In genomic region chr4:140609548-140610425, GRCh38 we compare ENCODE assay signal across 9 cellular contexts. TPM values are rescaled to one million over a fixed set of nuclear protein-coding genes. Genes with fewer than 3 reads are reported as not detected.
DNase-seq lines count a peak whose midpoint lies in the region; ATAC-seq and TF ChIP-seq lines count a peak whose summit lies in the region.
"Had no signal": no experiment of that assay in that cellular context is flagged by ENCODE, and none has a peak within 500 bp of the region (broad histone marks: within the 10 kb centered on the region; RNA-seq: fewer than 3 reads in every experiment).

No MANE protein-coding gene starts in this region.

- no peak overlapping the region for H2AFZ ChIP-seq in MM.1S (ENCODE audit: low read length)
- H2AFZ ChIP-seq in neuronal stem cell (ENCODE audit: low read length), result peak overlapping the region; percentile 77

- no CpG with 5 or more reads among the region's 6 CpGs for WGBS in neuronal stem cell (ENCODE audit: extremely low coverage in 2 of 2, insufficient read length in 2 of 2, insufficient replicate concordance in 1 of 2), 2 donors

- no peak overlapping the region for H3K4me2 ChIP-seq in MM.1S (ENCODE audit: low read depth, low read length)
- H3K4me2 ChIP-seq in neuronal stem cell (ENCODE audit: insufficient read depth, low read length, poor library complexity, severe bottlenecking), result no peak overlapping the region
- H3K4me2 ChIP-seq: BLaER1 had no signal

- H4K91ac ChIP-seq in neuronal stem cell (ENCODE audit: low read depth, low read length, poor library complexity), result no peak overlapping the region

- no peak overlapping the region for H2AK5ac ChIP-seq in neuronal stem cell (ENCODE audit: low read depth, low read length)

- H3K4me3 ChIP-seq in HFF-Myc (replicated peaks; ENCODE audit: low read depth, low read length) (no peak overlapping the region), MM.1S (ENCODE audit: low read length) (no peak overlapping the region), RWPE2 (ENCODE audit: severe bottlenecking) (no peak overlapping the region), neuronal stem cell (ENCODE audit: low read length in 2 of 2) (peak overlapping the region in 1 of 2 donors; percentile 52)
- H3K4me3 ChIP-seq: BLaER1 had no signal

- H2BK15ac ChIP-seq in neuronal stem cell (ENCODE audit: low read length), result no peak overlapping the region

- no peaks in the 10 kb centered on the region for H3K79me2 ChIP-seq in MM.1S (ENCODE audit: low read length)

- H3K9me2 ChIP-seq in MM.1S (replicated peaks; ENCODE audit: insufficient read depth, low read length), result no peaks in the 10 kb centered on the region

- H3K36me3 ChIP-seq in MM.1S (replicated peaks; ENCODE audit: insufficient read depth, low read length) (no peaks in the 10 kb centered on the region), RWPE2 (ENCODE audit: low read depth) (no peaks in the 10 kb centered on the region), neuronal stem cell (replicated peaks in 1 of 2; ENCODE audit: control insufficient read depth in 2 of 2, insufficient read depth in 2 of 2, low read length in 2 of 2) (no peaks in the 10 kb centered on the region)
- H3K36me3 ChIP-seq: BLaER1 had no signal

- H2BK120ac ChIP-seq in neuronal stem cell (ENCODE audit: low read depth, low read length), result no peak overlapping the region

- no peak overlapping the region for H3K23ac ChIP-seq in neuronal stem cell (ENCODE audit: low read depth, low read length, poor library complexity)

- peak; percentile 75 for ATAC-seq in RWPE2 (ENCODE audit: low read depth)

- H3K27ac ChIP-seq in MM.1S (ENCODE audit: low read length) (no peak overlapping the region), RWPE2 (ENCODE audit: poor library complexity, severe bottlenecking) (no peak overlapping the region), neuronal stem cell (replicated peaks; ENCODE audit: low read length) (no peak overlapping the region)
- H3K27ac ChIP-seq: BLaER1 had no signal

- H3K4me1 ChIP-seq in MM.1S (ENCODE audit: low read length), result peaks cover 6% of the 10 kb centered on the region; the same call in 1 of the 2 replicates
- H3K4me1 ChIP-seq in RWPE2 (ENCODE audit: insufficient read depth, poor library complexity, severe bottlenecking), result no peaks in the 10 kb centered on the region
- peaks cover 2 to 8% of the 10 kb centered on the region in 2 donors for H3K4me1 ChIP-seq in neuronal stem cell (ENCODE audit: control insufficient read depth in 2 of 2, insufficient read depth in 1 of 2, low read depth in 1 of 2, low read length in 2 of 2)
- H3K4me1 ChIP-seq: BLaER1 had no signal

- H4K20me1 ChIP-seq in MM.1S (ENCODE audit: insufficient read depth, low read length), result no peaks in the 10 kb centered on the region
- H4K20me1 ChIP-seq: BLaER1 had no signal

- no peaks in the 10 kb centered on the region for H3K27me3 ChIP-seq in MM.1S (replicated peaks; ENCODE audit: insufficient read depth, low read length)
- no peaks in the 10 kb centered on the region for H3K27me3 ChIP-seq in RWPE2 (ENCODE audit: insufficient read depth, poor library complexity, severe bottlenecking)
- H3K27me3 ChIP-seq in neuronal stem cell (ENCODE audit: control insufficient read depth in 3 of 3, insufficient read depth in 3 of 3, low read depth in 1 of 3, low read length in 3 of 3), result no peaks in the 10 kb centered on the region
- H3K27me3 ChIP-seq: BLaER1 had no signal

- no peak overlapping the region for H3K14ac ChIP-seq in neuronal stem cell (ENCODE audit: low read length)

- H3K79me1 ChIP-seq in neuronal stem cell (ENCODE audit: low read depth, low read length), result no peaks in the 10 kb centered on the region

- H3K4ac ChIP-seq in neuronal stem cell (ENCODE audit: low read length), result no peak overlapping the region

- peak; percentile 29 to 66 for DNase-seq in NCI-H524 (lab: John Stamatoyannopoulos, UW)
- no peak for DNase-seq in NCI-H524 treated with DMSO at 0.1 percent for 48 hours (lab: John Stamatoyannopoulos, UW)
- peak; percentile 36 for DNase-seq in HFF-Myc (ENCODE audit: extremely low read depth, low read depth)
- DNase-seq in MM.1S, result peak; percentile 63
- no peak for DNase-seq in RWPE2 (ENCODE audit: low spot score)
- peak; percentile 31 for DNase-seq in fibroblast of gingiva (ENCODE audit: low read depth)
- DNase-seq in neuronal stem cell (ENCODE audit: low spot score), result peak; percentile 35
- DNase-seq in NK-92 treated with Interleukin-12 subunit alpha and Interleukin-12 subunit beta, amount 100 ng/mL, for 24 hours (lab: John Stamatoyannopoulos, UW), result no peak

- H2BK12ac ChIP-seq in neuronal stem cell (ENCODE audit: low read length), result no peak overlapping the region

- peak; percentile 36 for TF ChIP-seq CTCF in HFF-Myc (IDR thresholded peaks at IDR 0.05; ENCODE audit: low read depth, low read length, missing control alignments)
- peak; percentile 57 for TF ChIP-seq CTCF in MM.1S (IDR thresholded peaks at IDR 0.05; ENCODE audit: low read length)
- TF ChIP-seq CTCF in RWPE2 (IDR thresholded peaks at IDR 0.05; ENCODE audit: poor library complexity, severe bottlenecking), result peak; percentile 75

- H3F3A ChIP-seq in MM.1S (ENCODE audit: insufficient read depth, low read length), result no peaks in the 10 kb centered on the region

- H4K8ac ChIP-seq in neuronal stem cell (ENCODE audit: low read depth, low read length), result no peak overlapping the region

- no peaks in the 10 kb centered on the region for H3K9me3 ChIP-seq in MM.1S (replicated peaks; ENCODE audit: insufficient read depth, low read length)
- peaks cover 1% of the 10 kb centered on the region for H3K9me3 ChIP-seq in RWPE2 (ENCODE audit: severe bottlenecking)
- no peaks in the 10 kb centered on the region for H3K9me3 ChIP-seq in neuronal stem cell (replicated peaks in 1 of 2; ENCODE audit: control insufficient read depth in 2 of 2, insufficient read depth in 1 of 2, low read depth in 1 of 2, low read length in 2 of 2)
- H3K9me3 ChIP-seq: BLaER1 had no signal

- H3K9ac ChIP-seq in MM.1S (ENCODE audit: low read length), result no peak overlapping the region
- no peak overlapping the region for H3K9ac ChIP-seq in neuronal stem cell (ENCODE audit: low read depth, low read length, poor library complexity)
- H3K9ac ChIP-seq: BLaER1 had no signal

- peak overlapping the region; percentile 55 for H3K18ac ChIP-seq in neuronal stem cell (ENCODE audit: low read length)

- no peak overlapping the region for H2BK5ac ChIP-seq in neuronal stem cell (ENCODE audit: low read length)

RNA-seq across cellular contexts. Expression of gene UCP1, which starts 41.0 kb away (rescaled TPM):
- polyA plus RNA-seq in neuronal stem cell (2013, experiment 1 of 2), result 0.13 TPM
- polyA plus RNA-seq in neuronal stem cell (2013, experiment 2 of 2), result 0.07 TPM

Comparison
In these comparisons a context has a peak if more than half of its experiments do, and no peak if none do; other contexts are left out.
1. DNase-seq: peak in NCI-H524 (2 of 2), HFF-Myc (single experiment), MM.1S (single experiment), fibroblast of gingiva (single experiment) and neuronal stem cell (single experiment); none in NCI-H524 treated with DMSO at 0.1 percent for 48 hours (single experiment), RWPE2 (single experiment) and NK-92 treated with Interleukin-12 subunit alpha and Interleukin-12 subunit beta, amount 100 ng/mL, for 24 hours (single experiment).
2. Peak in every context shown above with its lines, with median percentiles within 50 percentile points of each other: CTCF ChIP-seq.